Comparison of ENCODE assay signal across 1 cellular context in the genomic region with DNA sequence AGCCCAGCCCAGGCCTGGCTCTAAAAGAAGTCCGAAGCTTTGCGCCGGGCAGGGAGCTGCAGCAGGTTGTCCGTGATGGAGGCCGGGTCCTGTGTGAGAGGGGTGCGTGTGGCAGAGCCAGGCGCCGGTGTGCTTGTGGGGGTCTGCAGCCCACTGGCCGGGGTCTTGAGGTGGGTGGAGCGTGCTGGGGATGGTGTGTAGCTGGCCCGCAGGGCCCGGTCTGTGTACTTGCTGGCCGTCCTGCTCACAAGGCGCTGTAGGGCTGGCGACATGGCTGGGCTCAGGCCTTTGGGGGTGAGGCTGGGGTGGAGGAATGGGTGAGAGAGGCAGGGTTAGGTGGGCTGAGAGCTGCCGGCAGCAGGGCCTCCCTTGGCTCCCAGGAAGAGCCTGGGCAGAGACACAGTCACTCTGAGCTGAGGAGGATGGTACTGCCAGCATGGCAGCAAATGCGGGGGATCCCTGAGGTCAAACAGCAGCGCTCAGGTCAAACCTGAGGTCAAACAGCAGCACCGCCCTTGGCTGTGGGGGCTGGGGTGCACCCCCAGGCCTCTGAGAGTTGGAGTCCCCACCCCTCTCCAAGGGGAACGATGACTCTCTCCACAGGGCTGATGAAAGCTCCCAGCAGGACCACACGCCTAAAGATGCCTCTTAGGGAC.
TF ChIP-seq lines count a peak whose summit lies in the region.

No MANE protein-coding gene starts in this region.

TF ChIP-seq in IMR-90, 13 proteins besides CTCF, POLR2A, EP300 and RAD21:
- TF ChIP-seq, protein P1, sequence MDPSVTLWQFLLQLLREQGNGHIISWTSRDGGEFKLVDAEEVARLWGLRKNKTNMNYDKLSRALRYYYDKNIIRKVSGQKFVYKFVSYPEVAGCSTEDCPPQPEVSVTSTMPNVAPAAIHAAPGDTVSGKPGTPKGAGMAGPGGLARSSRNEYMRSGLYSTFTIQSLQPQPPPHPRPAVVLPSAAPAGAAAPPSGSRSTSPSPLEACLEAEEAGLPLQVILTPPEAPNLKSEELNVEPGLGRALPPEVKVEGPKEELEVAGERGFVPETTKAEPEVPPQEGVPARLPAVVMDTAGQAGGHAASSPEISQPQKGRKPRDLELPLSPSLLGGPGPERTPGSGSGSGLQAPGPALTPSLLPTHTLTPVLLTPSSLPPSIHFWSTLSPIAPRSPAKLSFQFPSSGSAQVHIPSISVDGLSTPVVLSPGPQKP (IDR thresholded peaks at IDR 0.05; ENCODE audit: borderline replicate concordance, low read depth, low read length) = no peak
- TF ChIP-seq CHD1 (IDR thresholded peaks at IDR 0.05; ENCODE audit: low read depth, low read length) (no peak), MAFK (IDR thresholded peaks at IDR 0.05; ENCODE audit: low read depth, low read length) (no peak), RFX5 (IDR thresholded peaks at IDR 0.05; ENCODE audit: low read depth, low read length) (no peak), MXI1 (IDR thresholded peaks at IDR 0.05; ENCODE audit: borderline replicate concordance, low read depth, low read length) (no peak), CEBPB (IDR thresholded peaks at IDR 0.05; ENCODE audit: low read depth, low read length) (no peak), SMC3 (IDR thresholded peaks at IDR 0.05; ENCODE audit: low read depth, low read length) (no peak), MAZ (IDR thresholded peaks at IDR 0.05; ENCODE audit: borderline replicate concordance, low read depth, low read length) (no peak), BHLHE40 (IDR thresholded peaks at IDR 0.05; ENCODE audit: low read depth, low read length) (no peak)
- TF ChIP-seq, protein P2, sequence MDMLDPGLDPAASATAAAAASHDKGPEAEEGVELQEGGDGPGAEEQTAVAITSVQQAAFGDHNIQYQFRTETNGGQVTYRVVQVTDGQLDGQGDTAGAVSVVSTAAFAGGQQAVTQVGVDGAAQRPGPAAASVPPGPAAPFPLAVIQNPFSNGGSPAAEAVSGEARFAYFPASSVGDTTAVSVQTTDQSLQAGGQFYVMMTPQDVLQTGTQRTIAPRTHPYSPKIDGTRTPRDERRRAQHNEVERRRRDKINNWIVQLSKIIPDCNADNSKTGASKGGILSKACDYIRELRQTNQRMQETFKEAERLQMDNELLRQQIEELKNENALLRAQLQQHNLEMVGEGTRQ (IDR thresholded peaks at IDR 0.05; ENCODE audit: low read depth, low read length) = no peak
